In the genomic region with DNA sequence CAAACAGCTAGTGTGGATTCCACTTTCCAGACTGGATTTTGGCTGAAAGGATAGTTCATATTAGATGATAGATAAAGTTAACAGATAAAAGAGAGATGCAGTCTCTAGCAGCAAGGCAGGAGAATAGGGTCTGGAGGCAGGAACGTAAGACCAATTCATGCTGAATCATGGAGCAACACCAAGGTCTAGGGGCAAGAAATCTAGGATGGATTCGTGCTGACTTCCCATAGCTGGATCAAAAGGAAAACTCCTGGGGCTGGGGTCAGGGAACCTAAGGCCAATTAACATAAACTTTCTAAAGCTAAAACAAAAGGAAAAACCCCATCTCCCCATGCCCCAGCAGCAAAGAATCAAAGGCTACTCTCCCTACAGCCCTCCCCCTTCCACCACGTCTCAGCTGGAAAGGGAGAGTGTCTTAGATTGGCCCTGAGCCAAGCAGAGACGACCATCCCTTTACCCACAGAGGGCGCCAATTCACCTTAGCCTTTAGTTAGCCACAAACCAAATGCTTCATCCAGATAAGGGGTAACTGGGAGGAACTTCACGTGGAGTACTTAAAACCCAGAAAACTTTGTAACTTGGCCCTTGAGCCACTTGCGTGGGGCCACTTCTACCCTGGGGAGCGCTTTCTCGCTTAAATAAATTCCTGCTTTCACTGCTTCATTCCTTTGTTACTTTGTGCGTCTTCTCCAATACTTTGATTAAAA, we compare ENCODE assay signal across 8 cellular contexts. TPM values are rescaled to one million over a fixed set of nuclear protein-coding genes. Genes with fewer than 3 reads are reported as not detected.
DNase-seq lines count a peak whose midpoint lies in the region; ATAC-seq and TF ChIP-seq lines count a peak whose summit lies in the region.

No MANE protein-coding gene starts in this region.

- H3K9ac ChIP-seq in colonic mucosa (ENCODE audit: low read depth in 2 of 2, low read length in 2 of 2): no peak overlapping the region

- no peaks in the 10 kb centered on the region for H3K36me3 Mint-ChIP-seq in activated B cell treated with CpG ODN at 0.5 μM for 24 hours (ENCODE audit: low read depth)
- H3K36me3 Mint-ChIP-seq in stimulated activated effector memory CD8-positive, alpha-beta T cell treated with anti-CD3 and anti-CD28 coated beads, Interleukin-12 subunit alpha, Interleukin-12 subunit beta, amount 100 ng/mL, for 72 hours: no peaks in the 10 kb centered on the region

- peaks cover 34% of the 10 kb centered on the region for H3K4me1 Mint-ChIP-seq in activated B cell treated with CpG ODN at 0.5 μM for 24 hours
- H3K4me1 Mint-ChIP-seq in stimulated activated effector memory CD8-positive, alpha-beta T cell treated with anti-CD3 and anti-CD28 coated beads, Interleukin-12 subunit alpha, Interleukin-12 subunit beta, amount 100 ng/mL, for 72 hours: peaks cover 7% of the 10 kb centered on the region

- H3K27me3 ChIP-seq in right atrium auricular region (no peaks in the 10 kb centered on the region), colonic mucosa (no peaks in the 10 kb centered on the region)

- ATAC-seq in Right ventricle myocardium superior (ENCODE audit: poor library complexity) (peak; percentile 76), activated B cell treated with CpG ODN at 0.5 μM for 24 hours (ENCODE audit: low read depth) (peak; percentile 86), GM21390 (IDR thresholded peaks at IDR 0.05; ENCODE audit: unreplicated experiment) (no peak)
- ATAC-seq in stimulated activated effector memory CD8-positive, alpha-beta T cell treated with anti-CD3 and anti-CD28 coated beads, Interleukin-12 subunit alpha, Interleukin-12 subunit beta, amount 100 ng/mL, for 72 hours: peak; percentile 80

- intact Hi-C loops in Right ventricle myocardium superior (cut with DNase I) (no loop called here), activated B cell treated with CpG ODN at 0.5 μM for 24 hours (cut with micrococcal nuclease) (loop anchor here (1.0 to 5.0 kb wide), 3 partner anchors 39 to 187 kb away; partner anchors contain the start of gene TREML2), colonic mucosa (cut with DNase I) (no loop called here)

- H3K27ac ChIP-seq in right atrium auricular region: no peak overlapping the region
- no peak overlapping the region for H3K27ac ChIP-seq in colonic mucosa

- H3K27me3 Mint-ChIP-seq in activated B cell treated with CpG ODN at 0.5 μM for 24 hours: peaks cover 1% of the 10 kb centered on the region

- peak overlapping the region; percentile 16 for H3K4me3 Mint-ChIP-seq in activated B cell treated with CpG ODN at 0.5 μM for 24 hours
- no peak overlapping the region for H3K4me3 Mint-ChIP-seq in stimulated activated effector memory CD8-positive, alpha-beta T cell treated with anti-CD3 and anti-CD28 coated beads, Interleukin-12 subunit alpha, Interleukin-12 subunit beta, amount 100 ng/mL, for 72 hours

- no peak overlapping the region for H3K27ac Mint-ChIP-seq in activated B cell treated with CpG ODN at 0.5 μM for 24 hours
- no peak overlapping the region for H3K27ac Mint-ChIP-seq in stimulated activated effector memory CD8-positive, alpha-beta T cell treated with anti-CD3 and anti-CD28 coated beads, Interleukin-12 subunit alpha, Interleukin-12 subunit beta, amount 100 ng/mL, for 72 hours

- DNase-seq in Right ventricle myocardium superior: peak; percentile 52
- DNase-seq in right atrium auricular region (ENCODE audit: low spot score): no peak
- peak; percentile 78 for DNase-seq in NCI-H2227 (lab: John Stamatoyannopoulos, UW; ENCODE audit: unreplicated experiment)
- DNase-seq in activated B cell treated with CpG ODN at 0.5 μM for 24 hours: peak; percentile 29
- DNase-seq in colonic mucosa: peak; percentile 59
- DNase-seq in midbrain (lab: John Stamatoyannopoulos, UW): peak; percentile 13
- peak; percentile 49 to 76 for DNase-seq in stimulated activated effector memory CD8-positive, alpha-beta T cell treated with anti-CD3 and anti-CD28 coated beads, Interleukin-12 subunit alpha, Interleukin-12 subunit beta, amount 100 ng/mL, for 72 hours (ENCODE audit: low spot score in 2 of 2)

- CTCF ChIA-PET in activated B cell treated with CpG ODN at 0.5 μM for 24 hours (lab: Charles Lee): interaction anchor here (1.0 to 3.2 kb wide), 15 partner anchors 10 to 204 kb away, joined by 3 to 23 read pairs (median 5); partner anchors contain the start of gene TREML2

- H3K4me3 ChIP-seq in right atrium auricular region: no peak overlapping the region
- no peak overlapping the region for H3K4me3 ChIP-seq in colonic mucosa

- TF ChIP-seq CTCF in right atrium auricular region (IDR thresholded peaks at IDR 0.05): peak in 1 of 2 donors; percentile 63
- no peak for TF ChIP-seq CTCF in activated B cell treated with CpG ODN at 0.5 μM for 24 hours (IDR thresholded peaks at IDR 0.05)
- peak; percentile 33 for TF ChIP-seq CTCF in colonic mucosa (IDR thresholded peaks at IDR 0.05)

- H3K36me3 ChIP-seq in right atrium auricular region: no peaks in the 10 kb centered on the region
- no peaks in the 10 kb centered on the region for H3K36me3 ChIP-seq in colonic mucosa

- no peaks in the 10 kb centered on the region for H3K9me3 Mint-ChIP-seq in activated B cell treated with CpG ODN at 0.5 μM for 24 hours
- H3K9me3 Mint-ChIP-seq in stimulated activated effector memory CD8-positive, alpha-beta T cell treated with anti-CD3 and anti-CD28 coated beads, Interleukin-12 subunit alpha, Interleukin-12 subunit beta, amount 100 ng/mL, for 72 hours: no peaks in the 10 kb centered on the region

- POLR2A ChIA-PET in activated B cell treated with CpG ODN at 0.5 μM for 24 hours (lab: Charles Lee): interaction anchor here (0.8 to 1.9 kb wide), 2 partner anchors 16 to 79 kb away, joined by 3 to 7 read pairs; partner anchors contain the start of gene TREML2

- H3K4me1 ChIP-seq in right atrium auricular region: no peaks in the 10 kb centered on the region
- no peaks in the 10 kb centered on the region for H3K4me1 ChIP-seq in colonic mucosa

- no peaks in the 10 kb centered on the region for H3K9me3 ChIP-seq in right atrium auricular region
- no peaks in the 10 kb centered on the region for H3K9me3 ChIP-seq in colonic mucosa

RNA-seq across cellular contexts. Expression of gene TREM1, which starts 7.6 kb away (rescaled TPM):
- total RNA-seq in Right ventricle myocardium superior (0.67 TPM), right atrium auricular region (1 to 10 TPM in 1 of 2 donors, not detected in 1; 2.9 TPM), activated B cell treated with CpG ODN at 0.5 μM for 24 hours (0.81 TPM in 1 of 2 replicates, not detected in the other), colonic mucosa (1 to 10 TPM in 1 of 2 donors, not detected in 1; 1.4 TPM)

RNA-seq across cellular contexts. Expression of gene TREML4, which starts 50.7 kb away (rescaled TPM):
- not detected for total RNA-seq in Right ventricle myocardium superior
- total RNA-seq in right atrium auricular region: not detected
- total RNA-seq in activated B cell treated with CpG ODN at 0.5 μM for 24 hours: not detected in 2 replicates
- total RNA-seq in colonic mucosa: not detected

RNA-seq across cellular contexts. Expression of gene NCR2, which starts 56.6 kb away (rescaled TPM):
- total RNA-seq in Right ventricle myocardium superior (not detected), right atrium auricular region (not detected), activated B cell treated with CpG ODN at 0.5 μM for 24 hours (not detected in 2 replicates), colonic mucosa (not detected)
